In the genomic region with DNA sequence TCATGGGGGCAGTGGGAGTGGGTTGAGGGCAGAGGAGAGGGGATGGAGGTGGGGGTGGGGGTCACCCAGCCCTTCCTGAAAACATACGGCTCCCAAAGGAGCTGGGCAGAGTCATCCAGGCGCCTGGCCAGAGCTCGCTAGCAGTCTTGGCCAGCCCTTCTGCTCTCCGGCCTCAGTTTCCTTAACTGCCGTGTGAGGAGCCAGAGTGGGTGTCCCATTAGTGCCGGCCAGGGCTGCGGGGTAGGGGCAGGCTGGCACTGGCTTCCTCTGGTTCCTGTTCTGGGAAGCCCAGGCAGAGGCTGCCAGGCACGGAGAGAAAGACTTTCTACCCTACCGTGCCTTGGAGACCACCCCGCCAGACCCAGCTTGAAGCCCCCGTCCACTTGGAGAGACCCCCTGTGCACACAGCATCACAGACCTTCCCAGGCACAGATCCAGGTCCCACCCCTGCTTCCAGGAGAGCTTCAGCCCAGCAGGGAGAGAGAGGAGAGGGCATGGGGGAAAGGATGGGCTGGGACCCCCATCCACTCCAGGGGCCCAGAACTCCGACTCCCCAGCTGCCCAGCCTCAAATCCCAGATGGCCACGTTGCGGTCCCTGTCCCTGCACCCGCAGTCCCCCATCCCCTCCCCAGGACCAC, we compare ENCODE assay signal across 9 cellular contexts.
DNase-seq lines count a peak whose midpoint lies in the region; ATAC-seq and TF ChIP-seq lines count a peak whose summit lies in the region.
"Had no signal": no experiment of that assay in that cellular context is flagged by ENCODE, and none has a peak within 500 bp of the region (broad histone marks: within the 10 kb centered on the region; RNA-seq: fewer than 3 reads in every experiment).

No MANE protein-coding gene starts in this region.

- TF ChIP-seq CTCF in breast epithelium (IDR thresholded peaks at IDR 0.05) (no peak), tibial nerve (IDR thresholded peaks at IDR 0.05) (no peak)

- no peaks in the 10 kb centered on the region for H3K36me3 ChIP-seq in breast epithelium
- H3K36me3 ChIP-seq in mesodermal cell (ENCODE audit: control insufficient read depth, insufficient read depth, low read length): peaks cover 38% of the 10 kb centered on the region
- peaks cover 0 to 30% (median 0%) of the 10 kb centered on the region in 3 donors for H3K36me3 ChIP-seq in tibial nerve

- H3K4me1 ChIP-seq in breast epithelium (peaks cover 6 to 17% of the 10 kb centered on the region in 2 donors), mesodermal cell (ENCODE audit: control insufficient read depth, insufficient read depth, low read length, poor library complexity, severe bottlenecking) (peaks cover 75% of the 10 kb centered on the region), tibial nerve (peaks cover under 1 to 96% (median 57%) of the 10 kb centered on the region in 4 donors)

- H3K4me3 Mint-ChIP-seq in activated T-cell treated with anti-CD3 and anti-CD28 coated beads, Interleukin-2, amount 50 U/mL, for 24 hours: peak overlapping the region; percentile 45

- no peak for ATAC-seq in left lobe of liver

- no peaks in the 10 kb centered on the region for H3K27me3 Mint-ChIP-seq in activated T-cell treated with anti-CD3 and anti-CD28 coated beads, Interleukin-2, amount 50 U/mL, for 24 hours

- peaks cover 45% of the 10 kb centered on the region for H3K4me1 Mint-ChIP-seq in activated T-cell treated with anti-CD3 and anti-CD28 coated beads, Interleukin-2, amount 50 U/mL, for 24 hours (ENCODE audit: low read depth)

- H3K27ac Mint-ChIP-seq in activated T-cell treated with anti-CD3 and anti-CD28 coated beads, Interleukin-2, amount 50 U/mL, for 24 hours: peak overlapping the region; percentile 37

- peak overlapping the region; percentile 56 to 77 (median 61) for H3K4me3 ChIP-seq in breast epithelium
- H3K4me3 ChIP-seq in mesodermal cell (ENCODE audit: extremely low read depth, insufficient read depth, low read length, poor library complexity, severe bottlenecking): peak overlapping the region; percentile 40
- H3K4me3 ChIP-seq in tibial nerve: peak overlapping the region; percentile 38 to 59 (median 49)

- H3K36me3 Mint-ChIP-seq in activated T-cell treated with anti-CD3 and anti-CD28 coated beads, Interleukin-2, amount 50 U/mL, for 24 hours (ENCODE audit: low read depth): peaks cover 32% of the 10 kb centered on the region

- H3K27me3 ChIP-seq in breast epithelium (no peaks in the 10 kb centered on the region), tibial nerve (no peaks in the 10 kb centered on the region)

- intact Hi-C loops in breast epithelium (cut with DNase I; ENCODE audit: low total_unique reads): no loop called here

- no peak for TF ChIP-seq EP300 in tibial nerve (IDR thresholded peaks at IDR 0.05)

- no peaks in the 10 kb centered on the region for H3K9me3 Mint-ChIP-seq in activated T-cell treated with anti-CD3 and anti-CD28 coated beads, Interleukin-2, amount 50 U/mL, for 24 hours

- H3K27ac ChIP-seq in breast epithelium: peak overlapping the region; percentile 88 to 95
- H3K27ac ChIP-seq in mesodermal cell (ENCODE audit: low read depth, low read length, severe bottlenecking): peak overlapping the region; percentile 45
- peak overlapping the region; percentile 68 to 91 (median 87) for H3K27ac ChIP-seq in tibial nerve

- no peaks in the 10 kb centered on the region for H3K9me3 ChIP-seq in breast epithelium
- H3K9me3 ChIP-seq in mesodermal cell (ENCODE audit: control insufficient read depth, low read length): no peaks in the 10 kb centered on the region
- H3K9me3 ChIP-seq in tibial nerve: no peaks in the 10 kb centered on the region

- TF ChIP-seq POLR2A in breast epithelium (IDR thresholded peaks at IDR 0.05): no peak
- TF ChIP-seq POLR2A in tibial nerve (IDR thresholded peaks at IDR 0.05): no peak

- DNase-seq in activated T-cell treated with anti-CD3 and anti-CD28 coated beads, Interleukin-2, amount 50 U/mL, for 24 hours: no peak
- DNase-seq in activated T-cell treated with anti-CD3 and anti-CD28 coated beads, Interleukin-2, amount 50 U/mL, for 1 hour: no peak
- DNase-seq in breast epithelium (ENCODE audit: low spot score in 2 of 2) (no peak), tibial nerve (ENCODE audit: low spot score in 2 of 2) (no peak), NCI-H446 (lab: John Stamatoyannopoulos, UW) (no peak), pons (ENCODE audit: low spot score) (no peak), left lobe of liver (ENCODE audit: low spot score) (no peak)
- DNase-seq: effector CD8-positive, alpha-beta T cell had no signal

- WGBS in mesodermal cell (ENCODE audit: insufficient coverage in 2 of 2), 2 experiments: 75 to 77% methylated on average over 12 of the region's 15 CpGs
- WGBS in tibial nerve, 2 donors: 35 to 40% methylated on average over 12 to 15 of the region's 15 CpGs
